Comparison of ENCODE assay signal across 11 cellular contexts in genomic region chr2:72144412-72144745, GRCh38. TPM values are rescaled to one million over a fixed set of nuclear protein-coding genes. Genes with fewer than 3 reads are reported as not detected.
DNase-seq lines count a peak whose midpoint lies in the region; FAIRE-seq and TF ChIP-seq lines count a peak whose summit lies in the region.
"Had no signal": no experiment of that assay in that cellular context is flagged by ENCODE, and none has a peak within 500 bp of the region (broad histone marks: within the 10 kb centered on the region; RNA-seq: fewer than 3 reads in every experiment).

No MANE protein-coding gene starts in this region.

- H3K27ac Mint-ChIP-seq in brain = no peak overlapping the region

- peak overlapping the region; percentile 80 to 85 (median 82) for H3K4me3 Mint-ChIP-seq in brain

- peaks cover 92% of the 10 kb centered on the region for H3K27me3 Mint-ChIP-seq in brain

- DNase-seq in HAP-1 (ENCODE audit: low spot score in 2 of 2) = peak in 1 of 2 experiments; percentile 14
- no peak for DNase-seq in keratinocyte (ENCODE audit: low read depth, low spot score)
- no peak for DNase-seq in smooth muscle cell (lab: John Stamatoyannopoulos, UW; ENCODE audit: unreplicated experiment)
- no peak for DNase-seq in middle frontal gyrus (ENCODE audit: extremely low spot score, low spot score)
- DNase-seq in CD1c-positive myeloid dendritic cell (ENCODE audit: extremely low spot score) = no peak
- no peak for DNase-seq in islet precursor cell
- no peak for DNase-seq in GM13976 (ENCODE audit: low spot score)
- DNase-seq: GF-D8 had no signal

- no peaks in the 10 kb centered on the region for H3K9me1 ChIP-seq in keratinocyte (ENCODE audit: control insufficient read depth, extremely low read depth, insufficient read depth, low read length)

- in situ Hi-C loops in HAP-1 (cut with MboI; ENCODE audit: low sequenced_read_pairs) (no loop called here), GM13976 (cut with MboI; ENCODE audit: low sequenced_read_pairs, unreplicated experiment) (loop anchor here (25.0 kb wide), 1 partner anchor 607 kb away; no protein-coding TSS in a partner anchor)

- H3K9ac ChIP-seq in keratinocyte (ENCODE audit: control insufficient read depth, extremely low read depth, insufficient read depth, low read length) (no peak overlapping the region), smooth muscle cell (ENCODE audit: low read depth) (no peak overlapping the region)

- no peak for FAIRE-seq in keratinocyte (lab: Jason Lieb, UNC)
- FAIRE-seq: small intestine had no signal

- no peak overlapping the region for H3K27ac ChIP-seq in keratinocyte (ENCODE audit: control insufficient read depth, insufficient read depth, low read length)
- no peak overlapping the region for H3K27ac ChIP-seq in smooth muscle cell (ENCODE audit: low read depth)
- H3K27ac ChIP-seq: uterus had no signal

- WGBS in smooth muscle cell (ENCODE audit: low lambda C conversion rate) = 4% methylated on average over 17 of the region's 27 CpGs

- H3K79me2 ChIP-seq in keratinocyte (ENCODE audit: control insufficient read depth, insufficient read depth, low read length) (no peaks in the 10 kb centered on the region), smooth muscle cell (ENCODE audit: low read depth) (no peaks in the 10 kb centered on the region)

- H3K36me3 ChIP-seq in HAP-1 (replicated peaks) (no peaks in the 10 kb centered on the region), keratinocyte (ENCODE audit: control insufficient read depth in 2 of 2, extremely low read depth in 1 of 2, insufficient read depth in 2 of 2, low read length in 2 of 2) (no peaks in the 10 kb centered on the region), smooth muscle cell (ENCODE audit: low read depth) (no peaks in the 10 kb centered on the region)
- H3K36me3 ChIP-seq: uterus had no signal

- H3K4me2 ChIP-seq in keratinocyte (ENCODE audit: control insufficient read depth, extremely low read depth, insufficient read depth, low read depth, low read length) (peak overlapping the region; percentile 87), smooth muscle cell (peak overlapping the region; percentile 88)

- peaks cover 0 to 2% (median 0%) of the 10 kb centered on the region in 5 experiments for H3K9me3 Mint-ChIP-seq in brain

- peaks cover 57% of the 10 kb centered on the region for H3K4me1 Mint-ChIP-seq in brain

- H4K20me1 ChIP-seq in keratinocyte (ENCODE audit: control insufficient read depth, extremely low read depth, insufficient read depth, low read length) (no peaks in the 10 kb centered on the region), smooth muscle cell (ENCODE audit: low read depth) (no peaks in the 10 kb centered on the region)

- dilution Hi-C loops in keratinocyte (cut with MboI; ENCODE audit: extremely low pct_ligation_motif_present, low sequenced_read_pairs) = no loop called here

- TF ChIP-seq CTCF in brain (conservative IDR thresholded peaks at IDR 0.05) (no peak), keratinocyte (optimal IDR thresholded peaks at IDR 0.05 in 1 of 3, IDR thresholded peaks at IDR 0.05 in 1 of 3, conservative IDR thresholded peaks at IDR 0.05 in 1 of 3; ENCODE audit: extremely low read depth in 1 of 3, insufficient read depth in 2 of 3, low read length in 3 of 3) (no peak), smooth muscle cell (IDR thresholded peaks at IDR 0.05; ENCODE audit: borderline replicate concordance, insufficient read depth, poor library complexity, severe bottlenecking) (no peak), GM13976 (IDR thresholded peaks at IDR 0.05; ENCODE audit: borderline replicate concordance, control extremely low read depth, extremely low read depth, insufficient read depth, missing control alignments) (no peak)

- peaks cover 4% of the 10 kb centered on the region for H3K27me3 ChIP-seq in HAP-1 (ENCODE audit: low read depth)
- peaks cover 49% of the 10 kb centered on the region for H3K27me3 ChIP-seq in keratinocyte (ENCODE audit: control insufficient read depth, extremely low read depth, insufficient read depth, low read length)
- peaks cover 75% of the 10 kb centered on the region for H3K27me3 ChIP-seq in smooth muscle cell (ENCODE audit: low read depth)

- no peak overlapping the region for H2AFZ ChIP-seq in keratinocyte (ENCODE audit: control insufficient read depth, low read length)
- H2AFZ ChIP-seq in smooth muscle cell (ENCODE audit: low read depth) = no peak overlapping the region

- no peaks in the 10 kb centered on the region for H3F3A ChIP-seq in smooth muscle cell (ENCODE audit: low read depth)

- H3K36me3 Mint-ChIP-seq in brain = no peaks in the 10 kb centered on the region

- H3K9me3 ChIP-seq in HAP-1 (no peaks in the 10 kb centered on the region), keratinocyte (ENCODE audit: control insufficient read depth, low read depth, low read length) (no peaks in the 10 kb centered on the region), smooth muscle cell (replicated peaks; ENCODE audit: low read depth) (no peaks in the 10 kb centered on the region)
- H3K9me3 ChIP-seq: uterus had no signal

- peaks cover 17% of the 10 kb centered on the region for H3K4me1 ChIP-seq in HAP-1
- peaks cover 32% of the 10 kb centered on the region for H3K4me1 ChIP-seq in keratinocyte (ENCODE audit: control insufficient read depth, extremely low read depth, insufficient read depth, low read length)
- peaks cover 52% of the 10 kb centered on the region for H3K4me1 ChIP-seq in smooth muscle cell (ENCODE audit: low read depth)

- peak overlapping the region; percentile 53 for H3K4me3 ChIP-seq in HAP-1
- H3K4me3 ChIP-seq in keratinocyte (ENCODE audit: control insufficient read depth in 2 of 3, extremely low read depth in 1 of 3, insufficient read depth in 2 of 3, low read depth in 1 of 3, low read length in 3 of 3) = peak overlapping the region; percentile 38 to 69 (median 68)
- H3K4me3 ChIP-seq in smooth muscle cell = peak overlapping the region; percentile 54

RNA-seq across cellular contexts. Expression of gene CYP26B1, which starts 3.3 kb away (rescaled TPM):
- polyA plus RNA-seq in brain (ENCODE audit: insufficient read depth, low read depth, low replicate concordance) (3.4 TPM), keratinocyte (0.75 to 1.8 TPM (median 1.2 TPM) in 3 replicates), smooth muscle cell (0.48 and 0.93 TPM in 2 replicates)
- polyA plus RNA-seq in keratinocyte (2011; ENCODE audit: low read depth) = 4.3 TPM
- polyA plus RNA-seq in keratinocyte (2011; cell fraction: cytosol; rRNA removed) = 0.45 and 0.74 TPM in 2 replicates
- 5.3 and 5.9 TPM in 2 replicates for polyA plus RNA-seq in keratinocyte (2011; cell fraction: nucleus; rRNA removed)
- 1.3 and 6.0 TPM in 2 replicates for polyA plus RNA-seq in keratinocyte (2012; ENCODE audit: low replicate concordance)
- polyA minus RNA-seq in keratinocyte = 1.1 to 2.4 TPM (median 1.4 TPM) in 3 replicates
- 1.2 TPM for polyA minus RNA-seq in keratinocyte (2011; cell fraction: cytosol; rRNA and poly(A)+ RNA removed)
- 3.3 and 3.5 TPM in 2 replicates for polyA minus RNA-seq in keratinocyte (2011; cell fraction: nucleus; rRNA and poly(A)+ RNA removed)
- 1.1 and 2.4 TPM in 2 replicates for total RNA-seq in smooth muscle cell
